ENCODE assay signal across 10 cellular contexts in the genomic region with DNA sequence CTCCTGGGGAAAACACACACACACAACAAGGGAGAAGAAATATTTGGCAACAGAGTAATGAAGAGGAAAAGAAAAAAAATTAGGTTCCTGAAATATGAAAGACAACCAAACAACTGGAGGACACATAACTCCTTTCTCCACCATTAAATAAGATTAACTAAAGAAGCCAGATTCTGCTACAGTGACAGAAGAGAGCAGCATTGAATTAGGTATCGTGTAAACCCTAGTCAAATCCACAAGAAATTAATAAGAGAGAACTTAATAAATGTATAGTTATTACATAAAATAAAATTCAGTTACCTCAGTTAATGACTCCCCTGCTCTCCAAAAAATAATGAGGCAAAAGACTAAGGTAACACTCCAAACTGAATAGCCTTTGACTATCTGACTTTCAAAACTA.
DNase-seq lines count a peak whose midpoint lies in the region; ATAC-seq and TF ChIP-seq lines count a peak whose summit lies in the region.
"Had no signal": no experiment of that assay in that cellular context is flagged by ENCODE, and none has a peak within 500 bp of the region (broad histone marks: within the 10 kb centered on the region; RNA-seq: fewer than 3 reads in every experiment).

No MANE protein-coding gene starts in this region.

- H3K9me3 Mint-ChIP-seq in activated naive CD8-positive, alpha-beta T cell treated with anti-CD3 and anti-CD28 coated beads, Interleukin-2, amount 50 U/mL, for 24 hours = peaks cover 8% of the 10 kb centered on the region
- H3K9me3 Mint-ChIP-seq in activated T-helper 1 cell treated with anti-CD3 and anti-CD28 coated beads, Interleukin-12 subunit alpha, Interleukin-12 subunit beta, Interleukin-2, Interleukin-4 antibody, amounts not matched to agents 30 ng/mL and 10 ng/mL and 1 ng/mL, durations not matched to agents 14 hours and 24 hours and 36 hours = peaks cover 11% of the 10 kb centered on the region

- H3K36me3 ChIP-seq in HEK293 (ENCODE audit: control insufficient read depth in 2 of 2, insufficient read depth in 1 of 2, low read length in 2 of 2) = no peaks in the 10 kb centered on the region

- intact Hi-C loops in activated T-helper 1 cell treated with anti-CD3 and anti-CD28 coated beads, Interleukin-12 subunit alpha, Interleukin-12 subunit beta, Interleukin-2, Interleukin-4 antibody, amounts not matched to agents 30 ng/mL and 10 ng/mL and 1 ng/mL, durations not matched to agents 14 hours and 24 hours and 36 hours (cut with micrococcal nuclease) = no loop called here

- CTCF ChIA-PET in AG04450 (lab: Charles Lee) = interaction anchor here (0.7 to 4.6 kb wide), 7 partner anchors 11 to 867 kb away, joined by 3 to 57 read pairs (median 4); no protein-coding TSS in a partner anchor
- CTCF ChIA-PET in HEK293 (lab: Yijun Ruan, JAX) = interaction anchor here (0.6 to 1.3 kb wide), 6 partner anchors 11 to 1765 kb away, joined by 3 to 14 read pairs (median 4); no protein-coding TSS in a partner anchor

- POLR2A ChIA-PET in AG04450 (lab: Yijun Ruan, JAX) = no interaction called here
- POLR2A ChIA-PET in HEK293 (lab: Yijun Ruan, JAX) = no interaction called here

- no peaks in the 10 kb centered on the region for H3K27me3 ChIP-seq in AG04450 (ENCODE audit: control insufficient read depth, insufficient read depth, low read length)

- no peak overlapping the region for H3K4me3 ChIP-seq in AG04450 (ENCODE audit: low read depth, low read length)
- no peak overlapping the region for H3K4me3 ChIP-seq in HEK293 (ENCODE audit: low read depth, low read length)

- no peaks in the 10 kb centered on the region for H3K4me1 ChIP-seq in HEK293 (ENCODE audit: control insufficient read depth, insufficient read depth, low read length)

- no peak overlapping the region for H3K4me3 Mint-ChIP-seq in activated naive CD8-positive, alpha-beta T cell treated with anti-CD3 and anti-CD28 coated beads, Interleukin-2, amount 50 U/mL, for 24 hours
- H3K4me3 Mint-ChIP-seq in activated T-helper 1 cell treated with anti-CD3 and anti-CD28 coated beads, Interleukin-12 subunit alpha, Interleukin-12 subunit beta, Interleukin-2, Interleukin-4 antibody, amounts not matched to agents 30 ng/mL and 10 ng/mL and 1 ng/mL, durations not matched to agents 14 hours and 24 hours and 36 hours = no peak overlapping the region

- H3K27ac Mint-ChIP-seq in activated naive CD8-positive, alpha-beta T cell treated with anti-CD3 and anti-CD28 coated beads, Interleukin-2, amount 50 U/mL, for 24 hours = no peak overlapping the region
- H3K27ac Mint-ChIP-seq in activated T-helper 1 cell treated with anti-CD3 and anti-CD28 coated beads, Interleukin-12 subunit alpha, Interleukin-12 subunit beta, Interleukin-2, Interleukin-4 antibody, amounts not matched to agents 30 ng/mL and 10 ng/mL and 1 ng/mL, durations not matched to agents 14 hours and 24 hours and 36 hours = no peak overlapping the region

- H3K4me1 Mint-ChIP-seq in activated naive CD8-positive, alpha-beta T cell treated with anti-CD3 and anti-CD28 coated beads, Interleukin-2, amount 50 U/mL, for 24 hours = no peaks in the 10 kb centered on the region
- no peaks in the 10 kb centered on the region for H3K4me1 Mint-ChIP-seq in activated T-helper 1 cell treated with anti-CD3 and anti-CD28 coated beads, Interleukin-12 subunit alpha, Interleukin-12 subunit beta, Interleukin-2, Interleukin-4 antibody, amounts not matched to agents 30 ng/mL and 10 ng/mL and 1 ng/mL, durations not matched to agents 14 hours and 24 hours and 36 hours (ENCODE audit: low read depth)

- DNase-seq in AG04450 (ENCODE audit: low read depth, low spot score) (peak; percentile 16), glomerular endothelial cell (ENCODE audit: extremely low read depth, low read depth, low spot score) (peak; percentile 41), UCSD-AML1 (lab: John Stamatoyannopoulos, UW; ENCODE audit: unreplicated experiment) (no peak), T-helper 9 cell (no peak)
- no peak for DNase-seq in activated naive CD8-positive, alpha-beta T cell treated with anti-CD3 and anti-CD28 coated beads, Interleukin-2, amount 50 U/mL, for 24 hours
- no peak for DNase-seq in activated T-helper 1 cell treated with anti-CD3 and anti-CD28 coated beads, Interleukin-12 subunit alpha, Interleukin-12 subunit beta, Interleukin-2, Interleukin-4 antibody, amounts not matched to agents 30 ng/mL and 10 ng/mL and 1 ng/mL, durations not matched to agents 14 hours and 24 hours and 36 hours (ENCODE audit: low spot score)
- DNase-seq: NCI-H345; stimulated activated CD4-positive, alpha-beta T cell treated with anti-CD3 and anti-CD28 coated beads, Interleukin-12 subunit alpha, Interleukin-12 subunit beta, amount 100 ng/mL, for 4 hours had no signal

- H3K27ac ChIP-seq in AG04450 (ENCODE audit: low read depth, low read length) (no peak overlapping the region), HEK293 (ENCODE audit: extremely low read depth, low read depth, low read length) (no peak overlapping the region)

- no peaks in the 10 kb centered on the region for H3K27me3 Mint-ChIP-seq in activated naive CD8-positive, alpha-beta T cell treated with anti-CD3 and anti-CD28 coated beads, Interleukin-2, amount 50 U/mL, for 24 hours
- H3K27me3 Mint-ChIP-seq in activated T-helper 1 cell treated with anti-CD3 and anti-CD28 coated beads, Interleukin-12 subunit alpha, Interleukin-12 subunit beta, Interleukin-2, Interleukin-4 antibody, amounts not matched to agents 30 ng/mL and 10 ng/mL and 1 ng/mL, durations not matched to agents 14 hours and 24 hours and 36 hours (ENCODE audit: insufficient read depth) = peaks cover 2% of the 10 kb centered on the region

- peak; percentile 49 for TF ChIP-seq CTCF in AG04450 (IDR thresholded peaks at IDR 0.05; ENCODE audit: low read depth, low read length)
- no peak for TF ChIP-seq CTCF in HEK293 (tag by site-specific recombination; IDR thresholded peaks at IDR 0.05)

- H3K9me3 ChIP-seq in AG04450 (ENCODE audit: control insufficient read depth, insufficient read depth, low read length) (no peaks in the 10 kb centered on the region), HEK293 (ENCODE audit: control insufficient read depth, insufficient read depth, low read depth, low read length) (no peaks in the 10 kb centered on the region)

- ATAC-seq in SK-N-SH treated with all-trans-retinoic acid at 6 μM for 48 hours = peak; percentile 49; the same call in 1 of the 3 replicates
- ATAC-seq in activated naive CD8-positive, alpha-beta T cell treated with anti-CD3 and anti-CD28 coated beads, Interleukin-2, amount 50 U/mL, for 24 hours = no peak

- H3K36me3 Mint-ChIP-seq in activated naive CD8-positive, alpha-beta T cell treated with anti-CD3 and anti-CD28 coated beads, Interleukin-2, amount 50 U/mL, for 24 hours (ENCODE audit: low read depth) = no peaks in the 10 kb centered on the region
- no peaks in the 10 kb centered on the region for H3K36me3 Mint-ChIP-seq in activated T-helper 1 cell treated with anti-CD3 and anti-CD28 coated beads, Interleukin-12 subunit alpha, Interleukin-12 subunit beta, Interleukin-2, Interleukin-4 antibody, amounts not matched to agents 30 ng/mL and 10 ng/mL and 1 ng/mL, durations not matched to agents 14 hours and 24 hours and 36 hours (ENCODE audit: low read depth)

TF ChIP-seq in HEK293, 187 proteins besides CTCF, POLR2A, EP300 and RAD21:
- TF ChIP-seq ZNF16 (tag by site-specific recombination; IDR thresholded peaks at IDR 0.05; ENCODE audit: low read depth) (no peak), ZNF654 (tag by site-specific recombination; IDR thresholded peaks at IDR 0.05; ENCODE audit: low read depth) (peak; percentile 10; the same call in 1 of the 2 replicates)
TF ChIP-seq in HEK293: peak in this region for 1.

TF ChIP-seq in SK-N-SH treated with all-trans-retinoic acid at 6 μM for 48 hours, 23 proteins besides CTCF, POLR2A, EP300 and RAD21:
- no peak for TF ChIP-seq ZNF8 (CRISPR knock-in tag; IDR thresholded peaks at IDR 0.05)
- TF ChIP-seq ZFP3 (CRISPR knock-in tag; IDR thresholded peaks at IDR 0.05) = no peak
- TF ChIP-seq TOX (CRISPR knock-in tag; IDR thresholded peaks at IDR 0.05; ENCODE audit: borderline replicate concordance) = no peak
- TF ChIP-seq, protein P1, sequence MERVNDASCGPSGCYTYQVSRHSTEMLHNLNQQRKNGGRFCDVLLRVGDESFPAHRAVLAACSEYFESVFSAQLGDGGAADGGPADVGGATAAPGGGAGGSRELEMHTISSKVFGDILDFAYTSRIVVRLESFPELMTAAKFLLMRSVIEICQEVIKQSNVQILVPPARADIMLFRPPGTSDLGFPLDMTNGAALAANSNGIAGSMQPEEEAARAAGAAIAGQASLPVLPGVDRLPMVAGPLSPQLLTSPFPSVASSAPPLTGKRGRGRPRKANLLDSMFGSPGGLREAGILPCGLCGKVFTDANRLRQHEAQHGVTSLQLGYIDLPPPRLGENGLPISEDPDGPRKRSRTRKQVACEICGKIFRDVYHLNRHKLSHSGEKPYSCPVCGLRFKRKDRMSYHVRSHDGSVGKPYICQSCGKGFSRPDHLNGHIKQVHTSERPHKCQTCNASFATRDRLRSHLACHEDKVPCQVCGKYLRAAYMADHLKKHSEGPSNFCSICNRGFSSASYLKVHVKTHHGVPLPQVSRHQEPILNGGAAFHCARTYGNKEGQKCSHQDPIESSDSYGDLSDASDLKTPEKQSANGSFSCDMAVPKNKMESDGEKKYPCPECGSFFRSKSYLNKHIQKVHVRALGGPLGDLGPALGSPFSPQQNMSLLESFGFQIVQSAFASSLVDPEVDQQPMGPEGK (CRISPR knock-in tag; IDR thresholded peaks at IDR 0.05; ENCODE audit: borderline replicate concordance) = no peak
- no peak for TF ChIP-seq RARB (CRISPR knock-in tag; IDR thresholded peaks at IDR 0.05)
- no peak for TF ChIP-seq BACH2 (CRISPR knock-in tag; IDR thresholded peaks at IDR 0.05; ENCODE audit: borderline replicate concordance)
- TF ChIP-seq GLIS3 (CRISPR knock-in tag; IDR thresholded peaks at IDR 0.05) = no peak
- TF ChIP-seq SNAI2 (CRISPR knock-in tag; IDR thresholded peaks at IDR 0.05) = no peak
- TF ChIP-seq, protein P2, sequence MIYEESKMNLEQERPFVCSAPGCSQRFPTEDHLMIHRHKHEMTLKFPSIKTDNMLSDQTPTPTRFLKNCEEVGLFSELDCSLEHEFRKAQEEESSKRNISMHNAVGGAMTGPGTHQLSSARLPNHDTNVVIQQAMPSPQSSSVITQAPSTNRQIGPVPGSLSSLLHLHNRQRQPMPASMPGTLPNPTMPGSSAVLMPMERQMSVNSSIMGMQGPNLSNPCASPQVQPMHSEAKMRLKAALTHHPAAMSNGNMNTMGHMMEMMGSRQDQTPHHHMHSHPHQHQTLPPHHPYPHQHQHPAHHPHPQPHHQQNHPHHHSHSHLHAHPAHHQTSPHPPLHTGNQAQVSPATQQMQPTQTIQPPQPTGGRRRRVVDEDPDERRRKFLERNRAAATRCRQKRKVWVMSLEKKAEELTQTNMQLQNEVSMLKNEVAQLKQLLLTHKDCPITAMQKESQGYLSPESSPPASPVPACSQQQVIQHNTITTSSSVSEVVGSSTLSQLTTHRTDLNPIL (CRISPR knock-in tag; IDR thresholded peaks at IDR 0.05; ENCODE audit: low read depth) = no peak
TF ChIP-seq in SK-N-SH treated with all-trans-retinoic acid at 6 μM for 48 hours: peak in this region for 0.

Comparison
In these comparisons a context has a peak if more than half of its experiments do, and no peak if none do; other contexts are left out.
1. DNase-seq: peak in AG04450 (single experiment) and glomerular endothelial cell (single experiment); none in activated naive CD8-positive, alpha-beta T cell treated with anti-CD3 and anti-CD28 coated beads, Interleukin-2, amount 50 U/mL, for 24 hours (single experiment), UCSD-AML1 (single experiment), T-helper 9 cell (single experiment) and activated T-helper 1 cell treated with anti-CD3 and anti-CD28 coated beads, Interleukin-12 subunit alpha, Interleukin-12 subunit beta, Interleukin-2, Interleukin-4 antibody, amounts not matched to agents 30 ng/mL and 10 ng/mL and 1 ng/mL, durations not matched to agents 14 hours and 24 hours and 36 hours (single experiment).